Comparison of ENCODE assay signal across 11 cellular contexts in genomic region chr2:37653093-37653492, GRCh38. TPM values are rescaled to one million over a fixed set of nuclear protein-coding genes. Genes with fewer than 3 reads are reported as not detected.
A peak's percentile ranks its signal among the peaks of the same experiment; 100 is the strongest.
DNase-seq lines count a peak whose midpoint lies in the region; ATAC-seq and TF ChIP-seq lines count a peak whose summit lies in the region.
"Had no signal": no experiment of that assay in that cellular context is flagged by ENCODE, and none has a peak within 500 bp of the region (broad histone marks: within the 10 kb centered on the region; RNA-seq: fewer than 3 reads in every experiment).

No MANE protein-coding gene starts in this region.

- peaks cover 92% of the 10 kb centered on the region for H3K4me1 Mint-ChIP-seq in activated T-cell treated with anti-CD3 and anti-CD28 coated beads, Interleukin-2, amount 50 U/mL, for 4 hours (ENCODE audit: low read depth)
- H3K4me1 Mint-ChIP-seq in activated naive CD8-positive, alpha-beta T cell treated with anti-CD3 and anti-CD28 coated beads for 36 hours: peaks cover 71% of the 10 kb centered on the region

- peak overlapping the region; percentile 15 for H3K4me3 ChIP-seq in thoracic aorta

- peaks cover 30% of the 10 kb centered on the region for H3K36me3 Mint-ChIP-seq in activated T-cell treated with anti-CD3 and anti-CD28 coated beads, Interleukin-2, amount 50 U/mL, for 4 hours (ENCODE audit: insufficient read depth)
- peaks cover 45% of the 10 kb centered on the region for H3K36me3 Mint-ChIP-seq in activated naive CD8-positive, alpha-beta T cell treated with anti-CD3 and anti-CD28 coated beads for 36 hours

- ATAC-seq in activated T-cell treated with anti-CD3 and anti-CD28 coated beads, Interleukin-2, amount 50 U/mL, for 4 hours: no peak
- ATAC-seq in thoracic aorta (ENCODE audit: insufficient number of reproducible peaks, low FRiP score, low read depth): no peak
- ATAC-seq in GM21717 (IDR thresholded peaks at IDR 0.05; ENCODE audit: unreplicated experiment): no peak

- H3K4me3 Mint-ChIP-seq in activated T-cell treated with anti-CD3 and anti-CD28 coated beads, Interleukin-2, amount 50 U/mL, for 4 hours: peak overlapping the region; percentile 37
- no peak overlapping the region for H3K4me3 Mint-ChIP-seq in activated naive CD8-positive, alpha-beta T cell treated with anti-CD3 and anti-CD28 coated beads for 36 hours

- no peaks in the 10 kb centered on the region for H3K27me3 ChIP-seq in thoracic aorta (replicated peaks; ENCODE audit: insufficient read depth)

- peak overlapping the region; percentile 64 to 77 for H3K27ac ChIP-seq in thoracic aorta

- H3K9me3 ChIP-seq in thoracic aorta: no peaks in the 10 kb centered on the region

- no peaks in the 10 kb centered on the region for H3K36me3 ChIP-seq in thoracic aorta

- DNase-seq in activated T-cell treated with anti-CD3 and anti-CD28 coated beads, Interleukin-2, amount 50 U/mL, for 4 hours: no peak
- no peak for DNase-seq in activated T-cell treated with anti-CD3 and anti-CD28 coated beads, Interleukin-2, amount 50 U/mL, for 48 hours
- DNase-seq in activated naive CD8-positive, alpha-beta T cell treated with anti-CD3 and anti-CD28 coated beads for 36 hours: no peak
- peak; percentile 35 for DNase-seq in medulla oblongata (ENCODE audit: extremely low spot score)
- no peak for DNase-seq in thoracic aorta (ENCODE audit: low spot score)
- no peak for DNase-seq in HK-2 (ENCODE audit: unreplicated experiment)
- DNase-seq in activated CD8-positive, alpha-beta memory T cell treated with anti-CD3 and anti-CD28 coated beads, Interleukin-2, amount 50 U/mL, for 48 hours: no peak
- DNase-seq: cerebellar nuclear complex, islet precursor cell, NCI-H2227 treated with DMSO at 0.1 percent for 48 hours had no signal

- H3K27ac Mint-ChIP-seq in activated naive CD8-positive, alpha-beta T cell treated with anti-CD3 and anti-CD28 coated beads for 36 hours: peak overlapping the region; percentile 52

- H3K9me3 Mint-ChIP-seq in activated T-cell treated with anti-CD3 and anti-CD28 coated beads, Interleukin-2, amount 50 U/mL, for 4 hours: peaks cover 2% of the 10 kb centered on the region
- H3K9me3 Mint-ChIP-seq in activated naive CD8-positive, alpha-beta T cell treated with anti-CD3 and anti-CD28 coated beads for 36 hours: peaks cover 3% of the 10 kb centered on the region

- TF ChIP-seq CTCF in thoracic aorta (IDR thresholded peaks at IDR 0.05): no peak

- no peaks in the 10 kb centered on the region for H3K27me3 Mint-ChIP-seq in activated T-cell treated with anti-CD3 and anti-CD28 coated beads, Interleukin-2, amount 50 U/mL, for 4 hours (ENCODE audit: low read depth)
- H3K27me3 Mint-ChIP-seq in activated naive CD8-positive, alpha-beta T cell treated with anti-CD3 and anti-CD28 coated beads for 36 hours: no peaks in the 10 kb centered on the region

- H3K4me1 ChIP-seq in thoracic aorta (ENCODE audit: control insufficient read depth in 1 of 2, low read depth in 2 of 2): peaks cover 50 to 95% of the 10 kb centered on the region in 2 donors

RNA-seq across cellular contexts. Expression of gene CDC42EP3, which starts 18.3 kb away (rescaled TPM):
- 10 to 100 TPM; 31.6 to 58.1 (median 39.4) TPM for total RNA-seq in activated T-cell treated with anti-CD3 and anti-CD28 coated beads, Interleukin-2, amount 50 U/mL, for 4 hours
- 10 to 100 TPM; 18.6 to 22.2 TPM for total RNA-seq in activated naive CD8-positive, alpha-beta T cell treated with anti-CD3 and anti-CD28 coated beads for 36 hours
- 10 to 100 TPM; 42.2 to 57.4 TPM for total RNA-seq in thoracic aorta
